24 cellular contexts compared by ENCODE assay signal in genomic region chr11:115820026-115820425, GRCh38.
DNase-seq lines count a peak whose midpoint lies in the region; ATAC-seq, FAIRE-seq and TF ChIP-seq lines count a peak whose summit lies in the region.
"Had no signal": no experiment of that assay in that cellular context is flagged by ENCODE, and none has a peak within 500 bp of the region (broad histone marks: within the 10 kb centered on the region; RNA-seq: fewer than 3 reads in every experiment).

No MANE protein-coding gene starts in this region.

- H2BK12ac ChIP-seq in mesenchymal stem cell (ENCODE audit: low read length in 2 of 2) = no peak overlapping the region

- H3K9me3 ChIP-seq in SK-N-SH (0 out of 2 replicates have a peak, but pooled peaks cover 6% of the 10 kb centered on the region), astrocyte (ENCODE audit: insufficient read depth, low read depth, low read length) (no peaks in the 10 kb centered on the region), mesenchymal stem cell (ENCODE audit: control insufficient read depth, low read length) (peaks cover 29% of the 10 kb centered on the region)
- no peaks in the 10 kb centered on the region for H3K9me3 ChIP-seq in CD4-positive, alpha-beta memory T cell (ENCODE audit: control insufficient read depth in 1 of 2, low read length in 2 of 2)
- H3K9me3 ChIP-seq: A549 had no signal

- no peak overlapping the region for H3K9ac ChIP-seq in SK-N-SH
- H3K9ac ChIP-seq in astrocyte (ENCODE audit: low read length) = no peak overlapping the region
- H3K9ac ChIP-seq in mesenchymal stem cell (ENCODE audit: low read length) = no peak overlapping the region
- H3K9ac ChIP-seq: BLaER1 treated with 17β-estradiol and CSF1 and Interleukin-3, amounts not matched to agents 10 nM and 100 nM had no signal

- H3K4me2 ChIP-seq in SK-N-SH (no peak overlapping the region), astrocyte (ENCODE audit: low read length) (no peak overlapping the region), mesenchymal stem cell (ENCODE audit: low read length, poor library complexity, severe bottlenecking) (no peak overlapping the region)
- H3K4me2 ChIP-seq: A549; BLaER1 treated with 17β-estradiol and CSF1 and Interleukin-3, amounts not matched to agents 10 nM and 100 nM had no signal

- no peak for DNase-seq in SK-N-SH
- no peak for DNase-seq in astrocyte (ENCODE audit: low read depth)
- DNase-seq in mesenchymal stem cell = no peak
- no peak for DNase-seq in CD4-positive, alpha-beta memory T cell
- DNase-seq: AML-193; CD4-positive, alpha-beta T cell; CD8-positive, alpha-beta memory T cell; COR-L47; DMS 273 treated with DMSO at 0.1 percent for 48 hours; DMS153; DMS53; DMS79; DND-41; EL; GDM1 had no signal

- no peak overlapping the region for H2AK5ac ChIP-seq in mesenchymal stem cell (ENCODE audit: low read length, severe bottlenecking)

- H4K91ac ChIP-seq in mesenchymal stem cell (ENCODE audit: low read length) = no peak overlapping the region

- no peak for TF ChIP-seq RAD21 in SK-N-SH (IDR thresholded peaks at IDR 0.05; ENCODE audit: low read length)

- H3K36me3 ChIP-seq in SK-N-SH (replicated peaks in 1 of 2; ENCODE audit: control insufficient read depth in 1 of 2, insufficient read depth in 2 of 2, low read length in 1 of 2) = no peaks in the 10 kb centered on the region
- H3K36me3 ChIP-seq in astrocyte (ENCODE audit: insufficient read depth, low read length) = no peaks in the 10 kb centered on the region
- H3K36me3 ChIP-seq in mesenchymal stem cell (ENCODE audit: control insufficient read depth in 1 of 2, insufficient read depth in 2 of 2, low read depth in 1 of 2, low read length in 2 of 2) = no peaks in the 10 kb centered on the region
- no peaks in the 10 kb centered on the region for H3K36me3 ChIP-seq in CD4-positive, alpha-beta memory T cell (ENCODE audit: insufficient read depth, low read length)
- H3K36me3 ChIP-seq: BLaER1 treated with 17β-estradiol and CSF1 and Interleukin-3, amounts not matched to agents 10 nM and 100 nM had no signal

- no peaks in the 10 kb centered on the region for H3K27me3 ChIP-seq in SK-N-SH (ENCODE audit: insufficient read depth)
- no peaks in the 10 kb centered on the region for H3K27me3 ChIP-seq in astrocyte (ENCODE audit: insufficient read depth, low read length)
- no peaks in the 10 kb centered on the region for H3K27me3 ChIP-seq in mesenchymal stem cell (ENCODE audit: control insufficient read depth in 1 of 2, insufficient read depth in 1 of 2, low read length in 2 of 2)
- no peaks in the 10 kb centered on the region for H3K27me3 ChIP-seq in CD4-positive, alpha-beta memory T cell (ENCODE audit: insufficient read depth, low read length)
- H3K27me3 ChIP-seq: BLaER1 treated with 17β-estradiol and CSF1 and Interleukin-3, amounts not matched to agents 10 nM and 100 nM had no signal

- POLR2A ChIA-PET in SK-N-SH (lab: Yijun Ruan, JAX) = no interaction called here
- POLR2A ChIA-PET in CD4-positive, alpha-beta memory T cell (lab: Charles Lee; ENCODE audit: partially characterized antibody) = no interaction called here

- no peak overlapping the region for H2BK5ac ChIP-seq in mesenchymal stem cell (ENCODE audit: low read depth, low read length, poor library complexity, severe bottlenecking)

- intact Hi-C loops in CD4-positive, alpha-beta memory T cell (cut with micrococcal nuclease) = no loop called here

- H3K14ac ChIP-seq in mesenchymal stem cell (ENCODE audit: low read length in 2 of 2) = no peak overlapping the region

- H3K79me2 ChIP-seq in SK-N-SH (ENCODE audit: insufficient read depth) = no peaks in the 10 kb centered on the region
- no peaks in the 10 kb centered on the region for H3K79me2 ChIP-seq in astrocyte (ENCODE audit: insufficient read depth, low read length)

- peaks cover 8% of the 10 kb centered on the region for H3K9me3 Mint-ChIP-seq in astrocyte (ENCODE audit: unreplicated experiment)
- peaks cover 0 to 15% (median 8%) of the 10 kb centered on the region in 8 donors for H3K9me3 Mint-ChIP-seq in CD4-positive, alpha-beta memory T cell

- TF ChIP-seq CTCF in SK-N-SH (IDR thresholded peaks at IDR 0.05) (no peak), astrocyte (IDR thresholded peaks at IDR 0.05; ENCODE audit: insufficient read depth, low read depth, low read length) (no peak)

- H2BK15ac ChIP-seq in mesenchymal stem cell (ENCODE audit: low read depth, poor library complexity, severe bottlenecking) = no peak overlapping the region

- no peak for ATAC-seq in SK-N-SH treated with all-trans-retinoic acid at 6 μM for 48 hours
- ATAC-seq: A549, GM12878 had no signal

- H3K18ac ChIP-seq in mesenchymal stem cell (ENCODE audit: low read depth in 1 of 2, low read length in 2 of 2) = no peak overlapping the region

- H4K20me1 ChIP-seq in SK-N-SH (ENCODE audit: insufficient read depth) (no peaks in the 10 kb centered on the region), astrocyte (ENCODE audit: insufficient read depth, low read length) (no peaks in the 10 kb centered on the region)
- H4K20me1 ChIP-seq: BLaER1 treated with 17β-estradiol and CSF1 and Interleukin-3, amounts not matched to agents 10 nM and 100 nM had no signal

- peaks cover 9% of the 10 kb centered on the region for H3K36me3 Mint-ChIP-seq in astrocyte (ENCODE audit: low read depth, unreplicated experiment)
- no peaks in the 10 kb centered on the region for H3K36me3 Mint-ChIP-seq in CD4-positive, alpha-beta memory T cell
- H3K36me3 Mint-ChIP-seq: CD8-positive, alpha-beta memory T cell had no signal

- no peaks in the 10 kb centered on the region for H3K27me3 Mint-ChIP-seq in astrocyte (ENCODE audit: low read depth, unreplicated experiment)
- H3K27me3 Mint-ChIP-seq in CD4-positive, alpha-beta memory T cell = no peaks in the 10 kb centered on the region
- H3K27me3 Mint-ChIP-seq: B cell; CD4-positive, alpha-beta T cell; CD8-positive, alpha-beta memory T cell had no signal

- TF ChIP-seq EP300 in SK-N-SH (IDR thresholded peaks at IDR 0.05; ENCODE audit: borderline replicate concordance in 1 of 2, low read depth in 1 of 2, low read length in 1 of 2) = no peak

- FAIRE-seq in astrocyte (lab: Jason Lieb, UNC) = no peak
- FAIRE-seq: A549, GM12878, GM12892, GM18507 had no signal

- no peak overlapping the region for H4K8ac ChIP-seq in mesenchymal stem cell (ENCODE audit: low read length)

- no peaks in the 10 kb centered on the region for H3K79me1 ChIP-seq in mesenchymal stem cell (replicated peaks; ENCODE audit: low read length, poor library complexity, severe bottlenecking)

- H2BK120ac ChIP-seq in mesenchymal stem cell (ENCODE audit: low read depth, low read length) = no peak overlapping the region

- H3K4ac ChIP-seq in mesenchymal stem cell (ENCODE audit: low read depth in 1 of 2, low read length in 2 of 2) = no peak overlapping the region

- no peaks in the 10 kb centered on the region for H3F3A ChIP-seq in SK-N-SH (replicated peaks; ENCODE audit: insufficient read depth)

- no peak overlapping the region for H2AFZ ChIP-seq in SK-N-SH (ENCODE audit: low read depth)
- no peak overlapping the region for H2AFZ ChIP-seq in astrocyte (ENCODE audit: low read depth, low read length)
- no peak overlapping the region for H2AFZ ChIP-seq in mesenchymal stem cell (ENCODE audit: low read depth, low read length)

- CTCF ChIA-PET in SK-N-SH (lab: Yijun Ruan, JAX) = no interaction called here
- CTCF ChIA-PET in CD4-positive, alpha-beta memory T cell (lab: Charles Lee; ENCODE audit: partially characterized antibody) = no interaction called here

- 16% methylated on average over 1 of the region's 1 CpG for WGBS in SK-N-SH (ENCODE audit: low lambda C conversion rate)
- no CpG with 5 or more reads among the region's 1 CpG for WGBS in mesenchymal stem cell

- peaks cover 4% of the 10 kb centered on the region for H3K4me1 Mint-ChIP-seq in astrocyte (ENCODE audit: low read depth, unreplicated experiment)
- H3K4me1 Mint-ChIP-seq in CD4-positive, alpha-beta memory T cell = no peaks in the 10 kb centered on the region
- H3K4me1 Mint-ChIP-seq: B cell; CD8-positive, alpha-beta memory T cell had no signal

- peak overlapping the region; percentile 10 for H3K4me3 Mint-ChIP-seq in astrocyte (ENCODE audit: unreplicated experiment)
- H3K4me3 Mint-ChIP-seq in CD4-positive, alpha-beta memory T cell = no peak overlapping the region
- H3K4me3 Mint-ChIP-seq: B cell; CD4-positive, alpha-beta T cell; CD8-positive, alpha-beta memory T cell had no signal

- H3K23ac ChIP-seq in mesenchymal stem cell (ENCODE audit: low read length in 2 of 2) = no peak overlapping the region

- no peak overlapping the region for H3K27ac Mint-ChIP-seq in astrocyte (ENCODE audit: unreplicated experiment)
- no peak overlapping the region for H3K27ac Mint-ChIP-seq in CD4-positive, alpha-beta memory T cell
- H3K27ac Mint-ChIP-seq: B cell; CD4-positive, alpha-beta T cell; CD8-positive, alpha-beta memory T cell had no signal

- H3K27ac ChIP-seq in SK-N-SH (ENCODE audit: low read depth in 2 of 2, low read length in 1 of 2) (no peak overlapping the region), astrocyte (ENCODE audit: low read depth, low read length) (no peak overlapping the region), mesenchymal stem cell (ENCODE audit: low read length, poor library complexity, severe bottlenecking) (no peak overlapping the region)
- no peak overlapping the region for H3K27ac ChIP-seq in CD4-positive, alpha-beta memory T cell (ENCODE audit: low read depth, low read length)
- H3K27ac ChIP-seq: 22Rv1; A549; BLaER1 treated with 17β-estradiol and CSF1 and Interleukin-3, amounts not matched to agents 10 nM and 100 nM; C4-2B had no signal

- H3K4me3 ChIP-seq in SK-N-SH (ENCODE audit: low read depth in 2 of 2, low read length in 1 of 2) (no peak overlapping the region), astrocyte (ENCODE audit: insufficient read depth, low read depth, low read length) (no peak overlapping the region), mesenchymal stem cell (ENCODE audit: insufficient read depth in 1 of 2, low read depth in 1 of 2, low read length in 2 of 2) (no peak overlapping the region)
- no peak overlapping the region for H3K4me3 ChIP-seq in CD4-positive, alpha-beta memory T cell (ENCODE audit: low read length in 2 of 2)
- H3K4me3 ChIP-seq: A549; BLaER1 treated with 17β-estradiol and CSF1 and Interleukin-3, amounts not matched to agents 10 nM and 100 nM; GM12878 had no signal

- no peaks in the 10 kb centered on the region; a peak in 1 of 4 replicates for H3K4me1 ChIP-seq in SK-N-SH (ENCODE audit: control insufficient read depth in 1 of 2, insufficient read depth in 2 of 2, low read depth in 1 of 2, low read length in 1 of 2)
- H3K4me1 ChIP-seq in astrocyte (ENCODE audit: insufficient read depth, low read length) = no peaks in the 10 kb centered on the region
- no peaks in the 10 kb centered on the region for H3K4me1 ChIP-seq in mesenchymal stem cell (ENCODE audit: control insufficient read depth, insufficient read depth, low read depth, low read length)
- no peaks in the 10 kb centered on the region for H3K4me1 ChIP-seq in CD4-positive, alpha-beta memory T cell (ENCODE audit: insufficient read depth, low read length)
- H3K4me1 ChIP-seq: A549; BLaER1 treated with 17β-estradiol and CSF1 and Interleukin-3, amounts not matched to agents 10 nM and 100 nM had no signal

- no peaks in the 10 kb centered on the region for H3K9me2 ChIP-seq in SK-N-SH

TF ChIP-seq in SK-N-SH treated with all-trans-retinoic acid at 6 μM for 48 hours, 23 proteins besides CTCF, POLR2A, EP300 and RAD21:
- TF ChIP-seq RARB (CRISPR knock-in tag; IDR thresholded peaks at IDR 0.05) (no peak), ZFP30 (CRISPR knock-in tag; IDR thresholded peaks at IDR 0.05) (peak; percentile 87)

TF ChIP-seq in SK-N-SH, 30 proteins besides CTCF, POLR2A, EP300 and RAD21 (continues in another document):
- TF ChIP-seq MEF2A (IDR thresholded peaks at IDR 0.05; ENCODE audit: borderline replicate concordance, low read depth) = no peak
